Comparison of ENCODE assay signal across 17 cellular contexts in genomic region chr11:76801205-76801604, GRCh38. TPM values are rescaled to one million over a fixed set of nuclear protein-coding genes. Genes with fewer than 3 reads are reported as not detected.
DNase-seq lines count a peak whose midpoint lies in the region; ATAC-seq and TF ChIP-seq lines count a peak whose summit lies in the region.
"Had no signal": no experiment of that assay in that cellular context is flagged by ENCODE, and none has a peak within 500 bp of the region (broad histone marks: within the 10 kb centered on the region; RNA-seq: fewer than 3 reads in every experiment).

No MANE protein-coding gene starts in this region.

- BruUV-seq in IMR-90 (replicated peaks; lab: Mats Ljungman, UMichigan) = no TSS peak
- BruUV-seq in OCI-LY7 (replicated peaks; lab: Mats Ljungman, UMichigan) = no TSS peak

- peaks cover 42% of the 10 kb centered on the region for H4K20me1 ChIP-seq in IMR-90 (ENCODE audit: insufficient read depth, low read length)
- no peaks in the 10 kb centered on the region for H4K20me1 ChIP-seq in OCI-LY7 (ENCODE audit: insufficient read depth, low read length)

- POLR2A ChIA-PET in IMR-90 (lab: Charles Lee; ENCODE audit: unreplicated experiment) (no interaction called here), OCI-LY7 (lab: Charles Lee) (no interaction called here)

- H2BK5ac ChIP-seq in IMR-90 (ENCODE audit: low read depth, low read length, poor library complexity, severe bottlenecking) = no peak overlapping the region

- H3K18ac ChIP-seq in IMR-90 (ENCODE audit: low read depth, low read length) = peak overlapping the region; percentile 79

- no peak for TF ChIP-seq RAD21 in IMR-90 (IDR thresholded peaks at IDR 0.05; ENCODE audit: low read length)

- no peak overlapping the region for H2AFZ ChIP-seq in IMR-90 (replicated peaks; ENCODE audit: low read length, poor library complexity)
- H2AFZ ChIP-seq in OCI-LY7 (ENCODE audit: low read length) = no peak overlapping the region

- ATAC-seq in IMR-90 (ENCODE audit: low read depth) = no peak
- ATAC-seq: activated CD4-positive, CD25-positive, alpha-beta regulatory T cell treated with anti-CD3 and anti-CD28 coated beads, Interleukin-2, amount 50 U/mL, for 24 hours; right cardiac atrium had no signal

- TF ChIP-seq POLR2A in IMR-90 (IDR thresholded peaks at IDR 0.05; ENCODE audit: low read depth, low read length) = no peak

- no peak overlapping the region; the same call in 1 of the 2 replicates for H3K4me2 ChIP-seq in IMR-90 (ENCODE audit: low read depth, low read length)
- no peak overlapping the region for H3K4me2 ChIP-seq in OCI-LY7 (ENCODE audit: low read length)

- H4K8ac ChIP-seq in IMR-90 (ENCODE audit: low read depth in 2 of 2, low read length in 2 of 2) = no peak overlapping the region

- intact Hi-C loops in IMR-90 (cut with micrococcal nuclease) = no loop called here
- intact Hi-C loops in OCI-LY7 (cut with micrococcal nuclease; ENCODE audit: unreplicated experiment) = no loop called here

- H3K56ac ChIP-seq in IMR-90 (ENCODE audit: extremely low read depth, insufficient read depth, low read length) = no peak overlapping the region

- dilution Hi-C loops in IMR-90 (cut with HindIII; ENCODE audit: low sequenced_read_pairs, unreplicated experiment) = no loop called here

- no peak overlapping the region for H3K4me3 ChIP-seq in IMR-90 (ENCODE audit: insufficient read depth, low read depth, low read length)
- no peak overlapping the region for H3K4me3 ChIP-seq in OCI-LY7 (ENCODE audit: low read depth, low read length, poor library complexity, severe bottlenecking)
- H3K4me3 ChIP-seq: lung, tibial artery had no signal

- H2AK5ac ChIP-seq in IMR-90 (ENCODE audit: low read depth, low read length) = peak overlapping the region; percentile 59; the same call in 1 of the 2 replicates

- H2AK9ac ChIP-seq in IMR-90 (replicated peaks; ENCODE audit: low read depth, low read length, poor library complexity) = no peak overlapping the region

- peak overlapping the region; percentile 33 for H2BK20ac ChIP-seq in IMR-90 (ENCODE audit: low read depth, low read length)

- no peaks in the 10 kb centered on the region for H3K9me2 ChIP-seq in OCI-LY7 (ENCODE audit: insufficient read depth, low read length)

- peak overlapping the region; percentile 64 for H4K91ac ChIP-seq in IMR-90 (ENCODE audit: insufficient read depth, low read depth, low read length)

- peak overlapping the region; percentile 45 for H2BK120ac ChIP-seq in IMR-90 (ENCODE audit: low read depth, low read length)

- 0 out of 2 replicates have a peak overlapping the region, but pooled peaks have one; percentile 40 for H3K14ac ChIP-seq in IMR-90 (replicated peaks; ENCODE audit: low read depth, low read length)

- H3K9me3 ChIP-seq in IMR-90 (ENCODE audit: control insufficient read depth, insufficient read depth, low read length) (no peaks in the 10 kb centered on the region), OCI-LY7 (ENCODE audit: low read length) (no peaks in the 10 kb centered on the region)
- H3K9me3 ChIP-seq: tibial artery had no signal

- H3K36me3 ChIP-seq in IMR-90 (ENCODE audit: control insufficient read depth, insufficient read depth, low read length) (peaks cover 16% of the 10 kb centered on the region), OCI-LY7 (ENCODE audit: insufficient read depth, low read length) (no peaks in the 10 kb centered on the region)

- H3K27ac ChIP-seq in IMR-90 (ENCODE audit: insufficient read depth, low read length) (peak overlapping the region; percentile 7; the same call in 1 of the 2 replicates), OCI-LY7 (ENCODE audit: low read depth, low read length, poor library complexity, severe bottlenecking) (no peak overlapping the region)
- H3K27ac ChIP-seq: brain microvascular endothelial cell, tibial artery had no signal

- no peak overlapping the region; the same call in 2 of the 3 replicates for H2BK15ac ChIP-seq in IMR-90 (ENCODE audit: low read depth, low read length)

- in situ Hi-C loops in IMR-90 (cut with MboI; ENCODE audit: low sequenced_read_pairs) = no loop called here

- no peaks in the 10 kb centered on the region for H3K79me2 ChIP-seq in OCI-LY7 (ENCODE audit: insufficient read depth, low read depth, low read length)

- H3K4me1 ChIP-seq in IMR-90 (ENCODE audit: control insufficient read depth, insufficient read depth, low read length) = peaks cover 40% of the 10 kb centered on the region
- no peaks in the 10 kb centered on the region for H3K4me1 ChIP-seq in OCI-LY7 (ENCODE audit: insufficient read depth, low read length, poor library complexity, severe bottlenecking)

- peak overlapping the region; percentile 15; the same call in 1 of the 2 replicates for H4K5ac ChIP-seq in IMR-90 (ENCODE audit: low read depth, low read length)

- WGBS in IMR-90 (ENCODE audit: extremely low coverage in 2 of 2, insufficient read length in 1 of 2), 2 experiments = no CpG with 5 or more reads among the region's 2 CpGs

- no peak overlapping the region for H3K23ac ChIP-seq in IMR-90 (ENCODE audit: low read depth, low read length)

- H3K79me1 ChIP-seq in IMR-90 (ENCODE audit: low read depth in 1 of 2, low read length in 2 of 2) = no peaks in the 10 kb centered on the region

- CTCF ChIA-PET in IMR-90 (lab: Yijun Ruan, JAX) (interaction anchor here (1.1 to 1.4 kb wide), 2 partner anchors 79 to 118 kb away, joined by 3 to 6 read pairs; no protein-coding TSS in a partner anchor), OCI-LY7 (lab: Charles Lee; ENCODE audit: unreplicated experiment) (no interaction called here)

- DNase-seq in DMS53 treated with DMSO at 0.1 percent for 48 hours (lab: John Stamatoyannopoulos, UW; ENCODE audit: unreplicated experiment) = peak; percentile 41
- DNase-seq in IMR-90 = no peak
- DNase-seq in islet precursor cell = peak; percentile 18
- DNase-seq in stimulated activated CD8-positive, alpha-beta memory T cell treated with anti-CD3 and anti-CD28 coated beads, Interleukin-4, amount 100 ng/mL, for 48 hours = peak; percentile 13
- DNase-seq in glomerular visceral epithelial cell (ENCODE audit: extremely low spot score) = no peak
- no peak for DNase-seq in NCI-H524 treated with DMSO at 0.1 percent for 48 hours (lab: John Stamatoyannopoulos, UW)
- DNase-seq in OCI-LY7 (ENCODE audit: low spot score) = no peak
- DNase-seq: AML-193; brain microvascular endothelial cell; Kasumi-1; NCI-H1092; right cardiac atrium; stimulated activated CD4-positive, alpha-beta T cell treated with anti-CD3 and anti-CD28 coated beads, Interleukin-15, amount 100 ng/mL, for 24 hours; T1000 had no signal

- peaks cover 25% of the 10 kb centered on the region for H3K9me1 ChIP-seq in IMR-90 (ENCODE audit: insufficient read depth, low read length)

- no peak overlapping the region for H3K9ac ChIP-seq in IMR-90 (ENCODE audit: low read depth, low read length)

- H3K4ac ChIP-seq in IMR-90 (ENCODE audit: low read depth, low read length) = no peak overlapping the region; the same call in 1 of the 2 replicates

- no peak for TF ChIP-seq CTCF in IMR-90 (conservative IDR thresholded peaks at IDR 0.05; ENCODE audit: low read depth, low read length)
- TF ChIP-seq CTCF in OCI-LY7 (conservative IDR thresholded peaks at IDR 0.05; ENCODE audit: low read length) = no peak

- H3K27me3 ChIP-seq in IMR-90 (ENCODE audit: control insufficient read depth, insufficient read depth, low read length) = no peaks in the 10 kb centered on the region
- H3K27me3 ChIP-seq: brain microvascular endothelial cell, tibial artery had no signal

TF ChIP-seq in IMR-90, 13 proteins besides CTCF, POLR2A, EP300 and RAD21 (continues in another document):
- TF ChIP-seq FOS (IDR thresholded peaks at IDR 0.05; ENCODE audit: low read depth, low read length) = no peak
- no peak for TF ChIP-seq RFX5 (IDR thresholded peaks at IDR 0.05; ENCODE audit: low read depth, low read length)
- no peak for TF ChIP-seq NFE2L2 (IDR thresholded peaks at IDR 0.05; ENCODE audit: low read depth, low read length)
- TF ChIP-seq SMC3 (IDR thresholded peaks at IDR 0.05; ENCODE audit: low read depth, low read length) = no peak
- no peak for TF ChIP-seq RCOR1 (IDR thresholded peaks at IDR 0.05; ENCODE audit: insufficient replicate concordance, low read length)
- TF ChIP-seq ELK1 (IDR thresholded peaks at IDR 0.05; ENCODE audit: borderline replicate concordance, low read depth, low read length) = no peak
- TF ChIP-seq CEBPB (IDR thresholded peaks at IDR 0.05; ENCODE audit: low read depth, low read length) = no peak
- TF ChIP-seq CHD1 (IDR thresholded peaks at IDR 0.05; ENCODE audit: low read depth, low read length) = no peak
- TF ChIP-seq USF2 (IDR thresholded peaks at IDR 0.05; ENCODE audit: low read depth, low read length) = no peak
- no peak for TF ChIP-seq BHLHE40 (IDR thresholded peaks at IDR 0.05; ENCODE audit: low read depth, low read length)
- no peak for TF ChIP-seq MAZ (IDR thresholded peaks at IDR 0.05; ENCODE audit: borderline replicate concordance, low read depth, low read length)

RNA-seq across cellular contexts. Expression of gene TSKU, which starts 18.0 kb away (rescaled TPM):
- total RNA-seq in IMR-90 (2012; rRNA removed) (6.4 and 6.8 TPM in 2 replicates), OCI-LY7 (2022) (1.3 and 1.8 TPM in 2 replicates)
- polyA plus RNA-seq in IMR-90 (2012; rRNA removed) = 26.6 and 28.7 TPM in 2 replicates
- 13.1 and 43.5 TPM in 2 replicates for polyA plus RNA-seq in IMR-90 (2012; cell fraction: cytosol; rRNA removed)
- 11.3 and 20.6 TPM in 2 replicates for polyA plus RNA-seq in IMR-90 (2012; cell fraction: nucleus; rRNA removed; ENCODE audit: low replicate concordance)
- 1.5 and 1.8 TPM in 2 replicates for total RNA-seq in OCI-LY7 (2014; rRNA removed; shearing (Covaris generic))

RNA-seq across cellular contexts. Expression of gene ACER3, which starts 59.5 kb away (rescaled TPM):
- total RNA-seq in IMR-90 (2012; rRNA removed) (10.0 and 10.3 TPM in 2 replicates), OCI-LY7 (2022) (10.1 and 12.2 TPM in 2 replicates)
- 3.3 and 3.5 TPM in 2 replicates for polyA plus RNA-seq in IMR-90 (2012; rRNA removed)
- polyA plus RNA-seq in IMR-90 (2012; cell fraction: cytosol; rRNA removed) = 0.74 and 5.6 TPM in 2 replicates
- 2.0 and 5.1 TPM in 2 replicates for polyA plus RNA-seq in IMR-90 (2012; cell fraction: nucleus; rRNA removed; ENCODE audit: low replicate concordance)
- total RNA-seq in OCI-LY7 (2014; rRNA removed; shearing (Covaris generic)) = 3.0 and 3.8 TPM in 2 replicates

Comparison
In these comparisons a context has a peak if more than half of its experiments do, and no peak if none do; other contexts are left out.
1. DNase-seq: peak in DMS53 treated with DMSO at 0.1 percent for 48 hours (single experiment), islet precursor cell (single experiment) and stimulated activated CD8-positive, alpha-beta memory T cell treated with anti-CD3 and anti-CD28 coated beads, Interleukin-4, amount 100 ng/mL, for 48 hours (single experiment); none in IMR-90 (single experiment), glomerular visceral epithelial cell (single experiment), NCI-H524 treated with DMSO at 0.1 percent for 48 hours (single experiment) and OCI-LY7 (single experiment).